In the genomic region with DNA sequence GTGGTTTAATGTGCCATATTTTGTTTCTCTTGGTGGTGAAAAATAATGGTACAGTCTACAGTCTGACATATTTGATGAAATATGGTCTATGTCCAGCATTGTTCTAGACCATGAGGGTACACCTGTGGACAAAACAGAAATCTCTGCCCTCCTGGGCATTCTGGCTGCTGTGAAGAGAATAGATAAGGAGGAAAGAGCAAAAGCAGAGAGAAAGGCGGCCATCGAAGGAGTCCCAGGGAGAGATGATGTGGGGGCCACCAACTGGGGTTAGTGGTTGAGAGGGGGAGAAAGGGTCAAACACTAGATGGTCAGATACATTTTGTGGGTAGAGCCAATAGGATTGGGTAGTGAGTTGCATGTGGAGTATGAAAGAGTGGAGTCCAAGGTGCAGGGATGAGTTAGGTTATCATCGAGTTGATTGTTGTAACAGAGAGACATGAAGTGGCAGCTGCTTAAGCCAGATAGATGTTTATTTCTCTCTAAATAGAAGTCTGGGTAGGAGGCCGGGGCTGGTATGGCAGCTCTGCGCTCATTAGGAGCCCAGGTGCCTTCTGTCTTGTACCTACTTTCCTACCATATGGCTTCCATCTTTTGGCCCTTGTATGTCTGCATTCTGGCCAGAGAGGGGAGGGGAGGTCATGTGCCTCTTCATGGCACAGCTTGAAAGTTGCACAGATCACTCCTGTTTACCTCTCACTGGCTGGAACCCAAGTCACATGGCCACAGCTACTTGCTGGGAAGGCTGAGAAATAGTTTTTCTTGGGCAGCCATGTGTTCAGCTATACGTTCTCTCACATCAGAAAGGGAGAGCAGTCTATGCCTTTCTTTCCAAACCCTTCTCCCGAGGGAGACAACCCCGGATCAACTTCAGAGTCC, we compare ENCODE assay signal across 1 cellular context.
TF ChIP-seq lines count a peak whose summit lies in the region.

No MANE protein-coding gene starts in this region.

TF ChIP-seq in K562, 482 proteins besides CTCF, POLR2A, EP300 and RAD21 (continues in another document):
- TF ChIP-seq, protein P1, sequence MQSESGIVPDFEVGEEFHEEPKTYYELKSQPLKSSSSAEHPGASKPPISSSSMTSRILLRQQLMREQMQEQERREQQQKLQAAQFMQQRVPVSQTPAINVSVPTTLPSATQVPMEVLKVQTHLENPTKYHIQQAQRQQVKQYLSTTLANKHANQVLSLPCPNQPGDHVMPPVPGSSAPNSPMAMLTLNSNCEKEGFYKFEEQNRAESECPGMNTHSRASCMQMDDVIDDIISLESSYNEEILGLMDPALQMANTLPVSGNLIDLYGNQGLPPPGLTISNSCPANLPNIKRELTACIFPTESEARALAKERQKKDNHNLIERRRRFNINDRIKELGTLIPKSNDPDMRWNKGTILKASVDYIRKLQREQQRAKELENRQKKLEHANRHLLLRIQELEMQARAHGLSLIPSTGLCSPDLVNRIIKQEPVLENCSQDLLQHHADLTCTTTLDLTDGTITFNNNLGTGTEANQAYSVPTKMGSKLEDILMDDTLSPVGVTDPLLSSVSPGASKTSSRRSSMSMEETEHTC (IDR thresholded peaks at IDR 0.05): peak; percentile 15; the same call in 1 of the 2 replicates
- 0 out of 2 replicates have a peak, but pooled peaks have one; percentile 64 for TF ChIP-seq HDGF (IDR thresholded peaks at IDR 0.05)
- TF ChIP-seq, protein P2, sequence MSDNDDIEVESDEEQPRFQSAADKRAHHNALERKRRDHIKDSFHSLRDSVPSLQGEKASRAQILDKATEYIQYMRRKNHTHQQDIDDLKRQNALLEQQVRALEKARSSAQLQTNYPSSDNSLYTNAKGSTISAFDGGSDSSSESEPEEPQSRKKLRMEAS (CRISPR knock-in tag; IDR thresholded peaks at IDR 0.05): 0 out of 2 replicates have a peak, but pooled peaks have one; percentile 16
- TF ChIP-seq, protein P3, sequence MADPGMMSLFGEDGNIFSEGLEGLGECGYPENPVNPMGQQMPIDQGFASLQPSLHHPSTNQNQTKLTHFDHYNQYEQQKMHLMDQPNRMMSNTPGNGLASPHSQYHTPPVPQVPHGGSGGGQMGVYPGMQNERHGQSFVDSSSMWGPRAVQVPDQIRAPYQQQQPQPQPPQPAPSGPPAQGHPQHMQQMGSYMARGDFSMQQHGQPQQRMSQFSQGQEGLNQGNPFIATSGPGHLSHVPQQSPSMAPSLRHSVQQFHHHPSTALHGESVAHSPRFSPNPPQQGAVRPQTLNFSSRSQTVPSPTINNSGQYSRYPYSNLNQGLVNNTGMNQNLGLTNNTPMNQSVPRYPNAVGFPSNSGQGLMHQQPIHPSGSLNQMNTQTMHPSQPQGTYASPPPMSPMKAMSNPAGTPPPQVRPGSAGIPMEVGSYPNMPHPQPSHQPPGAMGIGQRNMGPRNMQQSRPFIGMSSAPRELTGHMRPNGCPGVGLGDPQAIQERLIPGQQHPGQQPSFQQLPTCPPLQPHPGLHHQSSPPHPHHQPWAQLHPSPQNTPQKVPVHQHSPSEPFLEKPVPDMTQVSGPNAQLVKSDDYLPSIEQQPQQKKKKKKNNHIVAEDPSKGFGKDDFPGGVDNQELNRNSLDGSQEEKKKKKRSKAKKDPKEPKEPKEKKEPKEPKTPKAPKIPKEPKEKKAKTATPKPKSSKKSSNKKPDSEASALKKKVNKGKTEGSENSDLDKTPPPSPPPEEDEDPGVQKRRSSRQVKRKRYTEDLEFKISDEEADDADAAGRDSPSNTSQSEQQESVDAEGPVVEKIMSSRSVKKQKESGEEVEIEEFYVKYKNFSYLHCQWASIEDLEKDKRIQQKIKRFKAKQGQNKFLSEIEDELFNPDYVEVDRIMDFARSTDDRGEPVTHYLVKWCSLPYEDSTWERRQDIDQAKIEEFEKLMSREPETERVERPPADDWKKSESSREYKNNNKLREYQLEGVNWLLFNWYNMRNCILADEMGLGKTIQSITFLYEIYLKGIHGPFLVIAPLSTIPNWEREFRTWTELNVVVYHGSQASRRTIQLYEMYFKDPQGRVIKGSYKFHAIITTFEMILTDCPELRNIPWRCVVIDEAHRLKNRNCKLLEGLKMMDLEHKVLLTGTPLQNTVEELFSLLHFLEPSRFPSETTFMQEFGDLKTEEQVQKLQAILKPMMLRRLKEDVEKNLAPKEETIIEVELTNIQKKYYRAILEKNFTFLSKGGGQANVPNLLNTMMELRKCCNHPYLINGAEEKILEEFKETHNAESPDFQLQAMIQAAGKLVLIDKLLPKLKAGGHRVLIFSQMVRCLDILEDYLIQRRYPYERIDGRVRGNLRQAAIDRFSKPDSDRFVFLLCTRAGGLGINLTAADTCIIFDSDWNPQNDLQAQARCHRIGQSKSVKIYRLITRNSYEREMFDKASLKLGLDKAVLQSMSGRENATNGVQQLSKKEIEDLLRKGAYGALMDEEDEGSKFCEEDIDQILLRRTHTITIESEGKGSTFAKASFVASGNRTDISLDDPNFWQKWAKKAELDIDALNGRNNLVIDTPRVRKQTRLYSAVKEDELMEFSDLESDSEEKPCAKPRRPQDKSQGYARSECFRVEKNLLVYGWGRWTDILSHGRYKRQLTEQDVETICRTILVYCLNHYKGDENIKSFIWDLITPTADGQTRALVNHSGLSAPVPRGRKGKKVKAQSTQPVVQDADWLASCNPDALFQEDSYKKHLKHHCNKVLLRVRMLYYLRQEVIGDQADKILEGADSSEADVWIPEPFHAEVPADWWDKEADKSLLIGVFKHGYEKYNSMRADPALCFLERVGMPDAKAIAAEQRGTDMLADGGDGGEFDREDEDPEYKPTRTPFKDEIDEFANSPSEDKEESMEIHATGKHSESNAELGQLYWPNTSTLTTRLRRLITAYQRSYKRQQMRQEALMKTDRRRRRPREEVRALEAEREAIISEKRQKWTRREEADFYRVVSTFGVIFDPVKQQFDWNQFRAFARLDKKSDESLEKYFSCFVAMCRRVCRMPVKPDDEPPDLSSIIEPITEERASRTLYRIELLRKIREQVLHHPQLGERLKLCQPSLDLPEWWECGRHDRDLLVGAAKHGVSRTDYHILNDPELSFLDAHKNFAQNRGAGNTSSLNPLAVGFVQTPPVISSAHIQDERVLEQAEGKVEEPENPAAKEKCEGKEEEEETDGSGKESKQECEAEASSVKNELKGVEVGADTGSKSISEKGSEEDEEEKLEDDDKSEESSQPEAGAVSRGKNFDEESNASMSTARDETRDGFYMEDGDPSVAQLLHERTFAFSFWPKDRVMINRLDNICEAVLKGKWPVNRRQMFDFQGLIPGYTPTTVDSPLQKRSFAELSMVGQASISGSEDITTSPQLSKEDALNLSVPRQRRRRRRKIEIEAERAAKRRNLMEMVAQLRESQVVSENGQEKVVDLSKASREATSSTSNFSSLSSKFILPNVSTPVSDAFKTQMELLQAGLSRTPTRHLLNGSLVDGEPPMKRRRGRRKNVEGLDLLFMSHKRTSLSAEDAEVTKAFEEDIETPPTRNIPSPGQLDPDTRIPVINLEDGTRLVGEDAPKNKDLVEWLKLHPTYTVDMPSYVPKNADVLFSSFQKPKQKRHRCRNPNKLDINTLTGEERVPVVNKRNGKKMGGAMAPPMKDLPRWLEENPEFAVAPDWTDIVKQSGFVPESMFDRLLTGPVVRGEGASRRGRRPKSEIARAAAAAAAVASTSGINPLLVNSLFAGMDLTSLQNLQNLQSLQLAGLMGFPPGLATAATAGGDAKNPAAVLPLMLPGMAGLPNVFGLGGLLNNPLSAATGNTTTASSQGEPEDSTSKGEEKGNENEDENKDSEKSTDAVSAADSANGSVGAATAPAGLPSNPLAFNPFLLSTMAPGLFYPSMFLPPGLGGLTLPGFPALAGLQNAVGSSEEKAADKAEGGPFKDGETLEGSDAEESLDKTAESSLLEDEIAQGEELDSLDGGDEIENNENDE (IDR thresholded peaks at IDR 0.05; ENCODE audit: low read depth, low read length): no peak
- TF ChIP-seq SMARCB1 (IDR thresholded peaks at IDR 0.05; ENCODE audit: insufficient read length, low read depth): no peak
- peak; percentile 57; the same call in 1 of the 2 replicates for TF ChIP-seq EP400 (IDR thresholded peaks at IDR 0.05)
- peak; percentile 85 for TF ChIP-seq CBFA2T2 (conservative IDR thresholded peaks at IDR 0.05)
- no peak for TF ChIP-seq ZNF311 (CRISPR knock-in tag; IDR thresholded peaks at IDR 0.05)
- TF ChIP-seq, protein P4, sequence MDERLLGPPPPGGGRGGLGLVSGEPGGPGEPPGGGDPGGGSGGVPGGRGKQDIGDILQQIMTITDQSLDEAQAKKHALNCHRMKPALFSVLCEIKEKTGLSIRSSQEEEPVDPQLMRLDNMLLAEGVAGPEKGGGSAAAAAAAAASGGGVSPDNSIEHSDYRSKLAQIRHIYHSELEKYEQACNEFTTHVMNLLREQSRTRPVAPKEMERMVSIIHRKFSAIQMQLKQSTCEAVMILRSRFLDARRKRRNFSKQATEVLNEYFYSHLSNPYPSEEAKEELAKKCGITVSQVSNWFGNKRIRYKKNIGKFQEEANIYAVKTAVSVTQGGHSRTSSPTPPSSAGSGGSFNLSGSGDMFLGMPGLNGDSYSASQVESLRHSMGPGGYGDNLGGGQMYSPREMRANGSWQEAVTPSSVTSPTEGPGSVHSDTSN (CRISPR knock-in tag; IDR thresholded peaks at IDR 0.05; ENCODE audit: low read depth): no peak
- TF ChIP-seq, protein P4 (tag; conservative IDR thresholded peaks at IDR 0.05; ENCODE audit: low read depth): no peak
- TF ChIP-seq ETV5 (CRISPR knock-in tag; IDR thresholded peaks at IDR 0.05; ENCODE audit: low read depth): 0 out of 2 replicates have a peak, but pooled peaks have one; percentile 44
- no peak for TF ChIP-seq TARDBP (IDR thresholded peaks at IDR 0.05)
- TF ChIP-seq NR2C2 (CRISPR knock-in tag; IDR thresholded peaks at IDR 0.05): no peak
- TF ChIP-seq NR2C2 (tag; IDR thresholded peaks at IDR 0.05): 0 out of 2 replicates have a peak, but pooled peaks have one; percentile 24
- TF ChIP-seq FOXJ2 (tag; IDR thresholded peaks at IDR 0.05): peak; percentile 93
- TF ChIP-seq ZNF583 (CRISPR knock-in tag; IDR thresholded peaks at IDR 0.05): peak; percentile 27; the same call in 1 of the 2 replicates
- no peak for TF ChIP-seq HMG20A (CRISPR knock-in tag; conservative IDR thresholded peaks at IDR 0.05)
- 0 out of 2 replicates have a peak, but pooled peaks have one; percentile 57 for TF ChIP-seq DPF2 (IDR thresholded peaks at IDR 0.05)
- peak; percentile 77 for TF ChIP-seq TEAD4 (IDR thresholded peaks at IDR 0.05; ENCODE audit: low read length)
- TF ChIP-seq TEAD4 (CRISPR knock-in tag; IDR thresholded peaks at IDR 0.05; ENCODE audit: borderline replicate concordance): no peak
- TF ChIP-seq, protein P5, sequence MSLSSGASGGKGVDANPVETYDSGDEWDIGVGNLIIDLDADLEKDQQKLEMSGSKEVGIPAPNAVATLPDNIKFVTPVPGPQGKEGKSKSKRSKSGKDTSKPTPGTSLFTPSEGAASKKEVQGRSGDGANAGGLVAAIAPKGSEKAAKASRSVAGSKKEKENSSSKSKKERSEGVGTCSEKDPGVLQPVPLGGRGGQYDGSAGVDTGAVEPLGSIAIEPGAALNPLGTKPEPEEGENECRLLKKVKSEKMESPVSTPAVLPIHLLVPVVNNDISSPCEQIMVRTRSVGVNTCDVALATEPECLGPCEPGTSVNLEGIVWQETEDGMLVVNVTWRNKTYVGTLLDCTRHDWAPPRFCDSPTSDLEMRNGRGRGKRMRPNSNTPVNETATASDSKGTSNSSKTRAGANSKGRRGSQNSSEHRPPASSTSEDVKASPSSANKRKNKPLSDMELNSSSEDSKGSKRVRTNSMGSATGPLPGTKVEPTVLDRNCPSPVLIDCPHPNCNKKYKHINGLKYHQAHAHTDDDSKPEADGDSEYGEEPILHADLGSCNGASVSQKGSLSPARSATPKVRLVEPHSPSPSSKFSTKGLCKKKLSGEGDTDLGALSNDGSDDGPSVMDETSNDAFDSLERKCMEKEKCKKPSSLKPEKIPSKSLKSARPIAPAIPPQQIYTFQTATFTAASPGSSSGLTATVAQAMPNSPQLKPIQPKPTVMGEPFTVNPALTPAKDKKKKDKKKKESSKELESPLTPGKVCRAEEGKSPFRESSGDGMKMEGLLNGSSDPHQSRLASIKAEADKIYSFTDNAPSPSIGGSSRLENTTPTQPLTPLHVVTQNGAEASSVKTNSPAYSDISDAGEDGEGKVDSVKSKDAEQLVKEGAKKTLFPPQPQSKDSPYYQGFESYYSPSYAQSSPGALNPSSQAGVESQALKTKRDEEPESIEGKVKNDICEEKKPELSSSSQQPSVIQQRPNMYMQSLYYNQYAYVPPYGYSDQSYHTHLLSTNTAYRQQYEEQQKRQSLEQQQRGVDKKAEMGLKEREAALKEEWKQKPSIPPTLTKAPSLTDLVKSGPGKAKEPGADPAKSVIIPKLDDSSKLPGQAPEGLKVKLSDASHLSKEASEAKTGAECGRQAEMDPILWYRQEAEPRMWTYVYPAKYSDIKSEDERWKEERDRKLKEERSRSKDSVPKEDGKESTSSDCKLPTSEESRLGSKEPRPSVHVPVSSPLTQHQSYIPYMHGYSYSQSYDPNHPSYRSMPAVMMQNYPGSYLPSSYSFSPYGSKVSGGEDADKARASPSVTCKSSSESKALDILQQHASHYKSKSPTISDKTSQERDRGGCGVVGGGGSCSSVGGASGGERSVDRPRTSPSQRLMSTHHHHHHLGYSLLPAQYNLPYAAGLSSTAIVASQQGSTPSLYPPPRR (CRISPR knock-in tag; IDR thresholded peaks at IDR 0.05; ENCODE audit: borderline replicate concordance): no peak
- no peak for TF ChIP-seq JUND (IDR thresholded peaks at IDR 0.05; ENCODE audit: borderline replicate concordance, low read depth, low read length)
- peak; percentile 37; the same call in 1 of the 3 replicates for TF ChIP-seq JUND (tag; IDR thresholded peaks at IDR 0.05; ENCODE audit: borderline replicate concordance, low read depth, low read length)
